13 cellular contexts compared by ENCODE assay signal in the genomic region with DNA sequence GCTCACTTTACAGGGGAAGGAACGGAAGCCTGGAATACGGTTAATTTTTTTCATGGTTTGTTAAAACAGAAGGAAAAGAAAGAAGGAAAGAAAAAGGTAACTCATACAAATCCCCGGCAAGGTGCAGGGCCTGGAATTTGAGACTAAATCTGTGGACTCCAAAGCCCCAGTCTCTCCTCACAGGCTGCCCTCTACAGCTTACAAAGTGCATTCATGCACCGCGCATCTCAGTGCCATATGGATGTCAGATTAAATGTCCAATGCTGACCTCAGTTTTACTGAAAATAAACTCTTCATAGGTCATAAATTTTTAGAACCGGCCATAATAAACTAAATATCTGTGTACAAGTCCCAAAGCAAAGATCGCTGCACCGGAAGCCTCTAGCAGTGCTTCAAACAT. TPM values are rescaled to one million over a fixed set of nuclear protein-coding genes. Genes with fewer than 3 reads are reported as not detected.
DNase-seq lines count a peak whose midpoint lies in the region; ATAC-seq and TF ChIP-seq lines count a peak whose summit lies in the region.
"Had no signal": no experiment of that assay in that cellular context is flagged by ENCODE, and none has a peak within 500 bp of the region (broad histone marks: within the 10 kb centered on the region; RNA-seq: fewer than 3 reads in every experiment).

No MANE protein-coding gene starts in this region.

- intact Hi-C loops in psoas muscle (cut with DNase I) = no loop called here

- TF ChIP-seq CTCF in GM12875 (IDR thresholded peaks at IDR 0.05; ENCODE audit: borderline replicate concordance, insufficient read depth, low read depth, low read length) (peak; percentile 25; the same call in 1 of the 2 replicates), NB4 (IDR thresholded peaks at IDR 0.05; ENCODE audit: low read depth, low read length) (peak; percentile 47), coronary artery (IDR thresholded peaks at IDR 0.05) (no peak), psoas muscle (IDR thresholded peaks at IDR 0.05) (peak; percentile 16)

- H3K4me3 ChIP-seq in GM12875 (ENCODE audit: low read depth, low read length) = no peak overlapping the region
- no peak overlapping the region for H3K4me3 ChIP-seq in NB4 (ENCODE audit: low read depth, low read length)
- H3K4me3 ChIP-seq in coronary artery = peak overlapping the region; percentile 14
- H3K4me3 ChIP-seq in psoas muscle = no peak overlapping the region
- H3K4me3 ChIP-seq: Peyer's patch had no signal

- ATAC-seq in psoas muscle (no peak), GM19035 (IDR thresholded peaks at IDR 0.05; ENCODE audit: unreplicated experiment) (no peak)
- ATAC-seq: natural killer cell had no signal

- DNase-seq in NB4 (ENCODE audit: low read depth) = peak; percentile 9
- DNase-seq in coronary artery (ENCODE audit: low spot score) = no peak
- DNase-seq in psoas muscle = no peak
- no peak for DNase-seq in NCI-H345 (lab: John Stamatoyannopoulos, UW)
- no peak for DNase-seq in hepatic stellate cell (ENCODE audit: low spot score)
- DNase-seq: activated CD8-positive, alpha-beta memory T cell treated with anti-CD3 and anti-CD28 coated beads, Interleukin-2, amount 50 U/mL, for 4 hours; Calu3; natural killer cell; NCI-H187; Peyer's patch had no signal

- H3K4me1 ChIP-seq in psoas muscle = no peaks in the 10 kb centered on the region
- H3K4me1 ChIP-seq: Peyer's patch had no signal

- H3K27ac ChIP-seq in coronary artery (peak overlapping the region; percentile 74 to 78), psoas muscle (no peak overlapping the region)
- H3K27ac ChIP-seq: epithelial cell of prostate, Peyer's patch had no signal

- WGBS in psoas muscle, 3 donors = 32 to 36% (median 36%) methylated on average over 8 of the region's 8 CpGs

- H3K9me3 ChIP-seq in psoas muscle = no peaks in the 10 kb centered on the region
- H3K9me3 ChIP-seq: Peyer's patch had no signal

- no peak for TF ChIP-seq POLR2A in NB4 (IDR thresholded peaks at IDR 0.05; ENCODE audit: extremely low read depth, insufficient read length)

- peaks cover 0 to 2% (median 0%) of the 10 kb centered on the region in 3 donors for H3K27me3 ChIP-seq in psoas muscle (ENCODE audit: insufficient read depth in 3 of 3, low read length in 2 of 3)
- H3K27me3 ChIP-seq: Peyer's patch had no signal

- H3K36me3 ChIP-seq in psoas muscle (ENCODE audit: insufficient read depth in 1 of 2, low read depth in 1 of 2) = no peaks in the 10 kb centered on the region
- H3K36me3 ChIP-seq: Peyer's patch had no signal

RNA-seq across cellular contexts. Expression of gene ST6GAL2, which starts 17.8 kb away (rescaled TPM):
- under 1 TPM in 1 of 4 donors, not detected in 3; 0.17 TPM for total RNA-seq in psoas muscle
- polyA plus RNA-seq in psoas muscle = under 1 TPM in 2 of 3 donors, not detected in 1; 0.01 TPM
- total RNA-seq: Calu3, natural killer cell had no signal
